Comparison of ENCODE assay signal across 20 cellular contexts in genomic region chr7:80949449-80949848, GRCh38. TPM values are rescaled to one million over a fixed set of nuclear protein-coding genes. Genes with fewer than 3 reads are reported as not detected.
DNase-seq lines count a peak whose midpoint lies in the region; ATAC-seq, FAIRE-seq and TF ChIP-seq lines count a peak whose summit lies in the region.
"Had no signal": no experiment of that assay in that cellular context is flagged by ENCODE, and none has a peak within 500 bp of the region (broad histone marks: within the 10 kb centered on the region; RNA-seq: fewer than 3 reads in every experiment).

No MANE protein-coding gene starts in this region.

- H3K27me3 ChIP-seq in cardiac muscle cell (no peaks in the 10 kb centered on the region), heart right ventricle (no peaks in the 10 kb centered on the region)

- POLR2A ChIA-PET in A549 (lab: Yijun Ruan, JAX) = no interaction called here

- CTCF ChIA-PET in A549 (lab: Yijun Ruan, JAX) = interaction anchor here (1.2 kb wide), 1 partner anchor 9 kb away, joined by 3 read pairs; no protein-coding TSS in a partner anchor

- TF ChIP-seq EP300 in A549 (IDR thresholded peaks at IDR 0.05) = no peak

- TF ChIP-seq RAD21 in A549 (conservative IDR thresholded peaks at IDR 0.05 in 1 of 2, IDR thresholded peaks at IDR 0.05 in 1 of 2) = no peak

- 82 to 83% methylated on average over 1 of the region's 1 CpG for WGBS in heart right ventricle, 2 donors
- 90% methylated on average over 1 of the region's 1 CpG for WGBS in A549 (ENCODE audit: missing lambda C conversion rate)

- no peak for TF ChIP-seq POLR2A in A549 (IDR thresholded peaks at IDR 0.05; ENCODE audit: low read length)

- intact Hi-C loops in heart right ventricle (cut with DNase I) = no loop called here

- TF ChIP-seq CTCF in cardiac muscle cell (IDR thresholded peaks at IDR 0.05; ENCODE audit: low read depth, low read length) (no peak), heart right ventricle (IDR thresholded peaks at IDR 0.05) (no peak), A549 (IDR thresholded peaks at IDR 0.05) (no peak)

- H3K4me3 ChIP-seq in cardiac muscle cell = no peak overlapping the region
- no peak overlapping the region for H3K4me3 ChIP-seq in heart right ventricle
- no peak overlapping the region for H3K4me3 ChIP-seq in A549
- H3K4me3 ChIP-seq: HAP-1 had no signal

- peak overlapping the region; percentile 87 for H3K27ac ChIP-seq in cardiac muscle cell
- H3K27ac ChIP-seq in heart right ventricle = peak overlapping the region in 2 of 10 donors; percentile 84 to 88
- H3K27ac ChIP-seq in A549 = no peak overlapping the region

- H3K36me3 ChIP-seq in cardiac muscle cell (no peaks in the 10 kb centered on the region), heart right ventricle (no peaks in the 10 kb centered on the region)
- H3K36me3 ChIP-seq: HAP-1 had no signal

- FAIRE-seq in A549 (lab: Jason Lieb, UNC) = peak; percentile 56
- FAIRE-seq: GM12891, GM18507, H54 had no signal

- H3K4me1 ChIP-seq in cardiac muscle cell (ENCODE audit: low read depth) (peaks cover 22% of the 10 kb centered on the region), heart right ventricle (peaks cover 0 to 11% (median 0%) of the 10 kb centered on the region in 9 donors), A549 (no peaks in the 10 kb centered on the region)
- H3K4me1 ChIP-seq: HAP-1 had no signal

- H3K4me2 ChIP-seq in A549 = no peak overlapping the region

- no peak for ATAC-seq in heart right ventricle
- ATAC-seq in A549 = no peak

- no peaks in the 10 kb centered on the region for H3K9me3 ChIP-seq in cardiac muscle cell (ENCODE audit: low read depth)
- H3K9me3 ChIP-seq in heart right ventricle = peaks cover 0 to 4% (median 0%) of the 10 kb centered on the region in 11 donors
- H3K9me3 ChIP-seq in A549 = peaks cover 1% of the 10 kb centered on the region; the same call in 1 of the 3 replicates
- H3K9me3 ChIP-seq: HAP-1 had no signal

- DNase-seq in cardiac muscle cell (ENCODE audit: low read depth in 1 of 2, low spot score in 1 of 2) (no peak), heart right ventricle (no peak), A549 (ENCODE audit: low read depth in 1 of 2, low spot score in 1 of 2) (no peak), NCI-H2227 treated with DMSO at 0.1 percent for 48 hours (lab: John Stamatoyannopoulos, UW) (peak; percentile 76), GM19238 (ENCODE audit: insufficient read length, low spot score) (no peak), NK-92 (lab: John Stamatoyannopoulos, UW; ENCODE audit: unreplicated experiment) (no peak)
- DNase-seq: 8988T; C1 segment of cervical spinal cord; Calu3; CD4-positive, alpha-beta memory T cell; COR-L47; DMS53; DMS79 treated with DMSO at 0.1 percent for 48 hours; GF-D8; GOT3; HFFc6 had no signal

TF ChIP-seq in A549, 52 proteins besides CTCF, POLR2A, EP300 and RAD21:
- no peak for TF ChIP-seq RFX5 (IDR thresholded peaks at IDR 0.05)
- no peak for TF ChIP-seq HOXA7 (CRISPR knock-in tag; IDR thresholded peaks at IDR 0.05)
- TF ChIP-seq HOXB13 (CRISPR knock-in tag; IDR thresholded peaks at IDR 0.05; ENCODE audit: low read depth) = no peak
- TF ChIP-seq KDM5A (IDR thresholded peaks at IDR 0.05) = no peak
- TF ChIP-seq MYC (IDR thresholded peaks at IDR 0.05; ENCODE audit: borderline replicate concordance, low read length) = no peak
- no peak for TF ChIP-seq RARB (CRISPR knock-in tag; IDR thresholded peaks at IDR 0.05)
- no peak for TF ChIP-seq KDM1A (IDR thresholded peaks at IDR 0.05; ENCODE audit: low read depth)
- no peak for TF ChIP-seq BCL3 (IDR thresholded peaks at IDR 0.05)
- no peak for TF ChIP-seq ZC3H11A (IDR thresholded peaks at IDR 0.05)
- TF ChIP-seq ESRRA (IDR thresholded peaks at IDR 0.05; ENCODE audit: borderline replicate concordance, low read length) = no peak
- TF ChIP-seq HEYL (CRISPR knock-in tag; IDR thresholded peaks at IDR 0.05) = no peak
- TF ChIP-seq SREBF2 (IDR thresholded peaks at IDR 0.05) = no peak
- no peak for TF ChIP-seq ZFP36 (IDR thresholded peaks at IDR 0.05; ENCODE audit: borderline replicate concordance, partially characterized antibody)
- no peak for TF ChIP-seq CHD2 (IDR thresholded peaks at IDR 0.05; ENCODE audit: low read length, partially characterized antibody)
- TF ChIP-seq NFE2L2 (conservative IDR thresholded peaks at IDR 0.05; ENCODE audit: low read length) = no peak
- no peak for TF ChIP-seq ZSCAN20 (CRISPR knock-in tag; IDR thresholded peaks at IDR 0.05)
- TF ChIP-seq BHLHE40 (IDR thresholded peaks at IDR 0.05; ENCODE audit: low read depth, low read length) = no peak
- TF ChIP-seq, protein P1, sequence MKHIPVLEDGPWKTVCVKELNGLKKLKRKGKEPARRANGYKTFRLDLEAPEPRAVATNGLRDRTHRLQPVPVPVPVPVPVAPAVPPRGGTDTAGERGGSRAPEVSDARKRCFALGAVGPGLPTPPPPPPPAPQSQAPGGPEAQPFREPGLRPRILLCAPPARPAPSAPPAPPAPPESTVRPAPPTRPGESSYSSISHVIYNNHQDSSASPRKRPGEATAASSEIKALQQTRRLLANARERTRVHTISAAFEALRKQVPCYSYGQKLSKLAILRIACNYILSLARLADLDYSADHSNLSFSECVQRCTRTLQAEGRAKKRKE (CRISPR knock-in tag; IDR thresholded peaks at IDR 0.05; ENCODE audit: low read depth) = no peak

RNA-seq across cellular contexts. Expression of gene SEMA3C, which starts 30.6 kb away (rescaled TPM):
- total RNA-seq in cardiac muscle cell = 36.2 and 53.5 TPM in 2 replicates
- 15.5 and 29.6 TPM in 2 replicates for polyA plus RNA-seq in cardiac muscle cell
- total RNA-seq in heart right ventricle = 10 to 100 TPM; 41.4 to 83.2 (median 63.0) TPM
- 10 to 100 TPM; 14.5 to 16.1 TPM for polyA plus RNA-seq in heart right ventricle
- 208 and 212 TPM in 2 replicates for polyA plus RNA-seq in A549 (2011; rRNA removed)
- 38.1 and 39.8 TPM in 2 replicates for polyA plus RNA-seq in A549 (2012; cell fraction: cytosol; rRNA removed)
- polyA plus RNA-seq in A549 (2012; cell fraction: nucleus; rRNA removed) = 42.9 and 51.9 TPM in 2 replicates
- polyA plus RNA-seq in A549 (2017; fragmentation: RNase III; extraction: RNeasy Plus Mini Kit Qiagen cat#74134 plus additional on column Dnase treatment) = 78.1 to 79.2 TPM (median 78.2 TPM) in 3 replicates
- polyA minus RNA-seq in A549 (2011; rRNA and poly(A)+ RNA removed) = 300 and 317 TPM in 2 replicates
- polyA plus RNA-seq: CD4-positive, alpha-beta memory T cell had no signal
